ENCODE assay signal across 8 cellular contexts in the genomic region with DNA sequence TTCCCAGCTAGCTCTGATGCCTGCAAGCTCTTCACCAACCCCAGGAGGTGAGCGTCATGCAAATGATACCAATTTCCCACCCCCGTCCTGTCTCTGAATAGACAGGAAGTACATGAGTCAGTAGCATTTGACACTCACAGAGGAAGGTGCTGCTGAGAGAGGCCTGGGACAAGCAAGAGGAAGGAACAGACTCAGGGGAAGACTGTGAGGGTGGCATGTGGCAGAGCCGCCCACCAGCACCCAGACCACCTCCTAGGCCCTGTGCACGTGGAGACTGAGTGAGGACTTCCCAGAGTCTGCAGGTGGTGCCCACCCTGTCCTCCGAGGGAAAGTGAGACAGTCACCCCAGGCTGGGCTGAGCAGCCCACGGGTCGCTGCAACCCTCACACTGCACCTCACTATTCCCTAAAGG.
DNase-seq lines count a peak whose midpoint lies in the region; ATAC-seq and TF ChIP-seq lines count a peak whose summit lies in the region.

No MANE protein-coding gene starts in this region.

- ATAC-seq in CD4-positive, CD25-positive, alpha-beta regulatory T cell (ENCODE audit: low read depth in 2 of 2), result peak; percentile 80 to 85
- ATAC-seq in GM19328 (IDR thresholded peaks at IDR 0.05; ENCODE audit: unreplicated experiment), result peak; percentile 98
- ATAC-seq in HG03342 (IDR thresholded peaks at IDR 0.05; ENCODE audit: unreplicated experiment), result peak; percentile 97

- H3K27ac ChIP-seq in CD4-positive, CD25-positive, alpha-beta regulatory T cell (ENCODE audit: insufficient read depth, low read length, poor library complexity, severe bottlenecking), result peak overlapping the region; percentile 8
- no peak overlapping the region for H3K27ac ChIP-seq in neural progenitor cell

- H3K27me3 Mint-ChIP-seq in CD4-positive, CD25-positive, alpha-beta regulatory T cell, result peaks cover 8% of the 10 kb centered on the region
- H3K27me3 Mint-ChIP-seq in T-helper 2 cell treated with Interferon-gamma antibody and Interleukin-4, amounts not matched to agents 5 μg/mL and 100 μg/mL, for 36 hours (ENCODE audit: low read depth), result peaks cover 3% of the 10 kb centered on the region
- H3K27me3 Mint-ChIP-seq in neural progenitor cell (ENCODE audit: insufficient read depth, low read depth), result peaks cover 21% of the 10 kb centered on the region

- no peaks in the 10 kb centered on the region for H3F3A ChIP-seq in neural progenitor cell (ENCODE audit: low read depth)

- no peaks in the 10 kb centered on the region for H3K36me3 Mint-ChIP-seq in CD4-positive, CD25-positive, alpha-beta regulatory T cell
- H3K36me3 Mint-ChIP-seq in T-helper 2 cell treated with Interferon-gamma antibody and Interleukin-4, amounts not matched to agents 5 μg/mL and 100 μg/mL, for 36 hours (ENCODE audit: low read depth), result no peaks in the 10 kb centered on the region
- no peaks in the 10 kb centered on the region for H3K36me3 Mint-ChIP-seq in neural progenitor cell

- no peaks in the 10 kb centered on the region for H3K79me2 ChIP-seq in neural progenitor cell (ENCODE audit: low read depth)

- H3K4me2 ChIP-seq in neural progenitor cell, result no peak overlapping the region

- TF ChIP-seq CTCF in choroid plexus epithelial cell (conservative IDR thresholded peaks at IDR 0.05; ENCODE audit: low read depth, low read length) (no peak), neural progenitor cell (IDR thresholded peaks at IDR 0.05) (no peak)

- peaks cover 11% of the 10 kb centered on the region for H3K4me1 ChIP-seq in CD4-positive, CD25-positive, alpha-beta regulatory T cell (ENCODE audit: control insufficient read depth, insufficient read depth, low read length, poor library complexity, severe bottlenecking)
- H3K4me1 ChIP-seq in neural progenitor cell, result no peaks in the 10 kb centered on the region

- no peak overlapping the region for H3K4me3 Mint-ChIP-seq in CD4-positive, CD25-positive, alpha-beta regulatory T cell
- peak overlapping the region; percentile 25 for H3K4me3 Mint-ChIP-seq in T-helper 2 cell treated with Interferon-gamma antibody and Interleukin-4, amounts not matched to agents 5 μg/mL and 100 μg/mL, for 36 hours
- no peak overlapping the region for H3K4me3 Mint-ChIP-seq in neural progenitor cell

- H2AFZ ChIP-seq in neural progenitor cell (replicated peaks), result no peak overlapping the region

- no peaks in the 10 kb centered on the region for H3K27me3 ChIP-seq in CD4-positive, CD25-positive, alpha-beta regulatory T cell (ENCODE audit: control insufficient read depth, insufficient read depth, low read length)
- H3K27me3 ChIP-seq in neural progenitor cell, result no peaks in the 10 kb centered on the region

- DNase-seq in CD4-positive, CD25-positive, alpha-beta regulatory T cell, result peak in 2 of 3 donors; percentile 17 to 72
- peak; percentile 70 for DNase-seq in T-helper 2 cell treated with Interferon-gamma antibody and Interleukin-4, amounts not matched to agents 5 μg/mL and 100 μg/mL, for 36 hours (ENCODE audit: low spot score)
- peak; percentile 14 for DNase-seq in choroid plexus epithelial cell (ENCODE audit: low read depth)
- DNase-seq in stimulated activated CD4-positive, alpha-beta T cell treated with anti-CD3 and anti-CD28 coated beads, Interleukin-1b, Interleukin-23, amount 100 ng/mL, for 48 hours, result peak; percentile 71
- no peak for DNase-seq in COR-L47 (lab: John Stamatoyannopoulos, UW)
- no peak for DNase-seq in neural progenitor cell (ENCODE audit: low spot score)

- H3K9me3 ChIP-seq in CD4-positive, CD25-positive, alpha-beta regulatory T cell (ENCODE audit: control insufficient read depth in 2 of 2, low read length in 2 of 2), result no peaks in the 10 kb centered on the region
- H3K9me3 ChIP-seq in neural progenitor cell (ENCODE audit: low read depth), result no peaks in the 10 kb centered on the region

- no peak overlapping the region for H3K9ac ChIP-seq in neural progenitor cell

- H4K20me1 ChIP-seq in neural progenitor cell (ENCODE audit: low read depth), result no peaks in the 10 kb centered on the region

- peaks cover 0 to 11% (median 5%) of the 10 kb centered on the region in 7 donors for H3K9me3 Mint-ChIP-seq in CD4-positive, CD25-positive, alpha-beta regulatory T cell
- peaks cover 5% of the 10 kb centered on the region for H3K9me3 Mint-ChIP-seq in T-helper 2 cell treated with Interferon-gamma antibody and Interleukin-4, amounts not matched to agents 5 μg/mL and 100 μg/mL, for 36 hours
- peaks cover 7% of the 10 kb centered on the region for H3K9me3 Mint-ChIP-seq in neural progenitor cell

- H3K4me3 ChIP-seq in CD4-positive, CD25-positive, alpha-beta regulatory T cell (ENCODE audit: low read depth, low read length), result no peak overlapping the region
- H3K4me3 ChIP-seq in choroid plexus epithelial cell (ENCODE audit: low read depth, low read length) (no peak overlapping the region), neural progenitor cell (no peak overlapping the region)

- H3K4me1 Mint-ChIP-seq in CD4-positive, CD25-positive, alpha-beta regulatory T cell, result peaks cover 5 to 19% (median 9%) of the 10 kb centered on the region in 4 donors
- peaks cover 11% of the 10 kb centered on the region for H3K4me1 Mint-ChIP-seq in T-helper 2 cell treated with Interferon-gamma antibody and Interleukin-4, amounts not matched to agents 5 μg/mL and 100 μg/mL, for 36 hours (ENCODE audit: low read depth)
- peaks cover 22% of the 10 kb centered on the region for H3K4me1 Mint-ChIP-seq in neural progenitor cell

- H3K27ac Mint-ChIP-seq in CD4-positive, CD25-positive, alpha-beta regulatory T cell, result peak overlapping the region in 1 of 3 donors; percentile 81
- H3K27ac Mint-ChIP-seq in T-helper 2 cell treated with Interferon-gamma antibody and Interleukin-4, amounts not matched to agents 5 μg/mL and 100 μg/mL, for 36 hours, result peak overlapping the region; percentile 76
- H3K27ac Mint-ChIP-seq in neural progenitor cell, result no peak overlapping the region

- no peaks in the 10 kb centered on the region for H3K36me3 ChIP-seq in CD4-positive, CD25-positive, alpha-beta regulatory T cell (ENCODE audit: control insufficient read depth, insufficient read depth, low read length)
- H3K36me3 ChIP-seq in neural progenitor cell, result no peaks in the 10 kb centered on the region

Comparison
In these comparisons a context has a peak if more than half of its experiments do, and no peak if none do; other contexts are left out.
1. DNase-seq: peak in CD4-positive, CD25-positive, alpha-beta regulatory T cell (2 of 3), T-helper 2 cell treated with Interferon-gamma antibody and Interleukin-4, amounts not matched to agents 5 μg/mL and 100 μg/mL, for 36 hours (single experiment), choroid plexus epithelial cell (single experiment) and stimulated activated CD4-positive, alpha-beta T cell treated with anti-CD3 and anti-CD28 coated beads, Interleukin-1b, Interleukin-23, amount 100 ng/mL, for 48 hours (single experiment); none in COR-L47 (single experiment) and neural progenitor cell (single experiment).
2. Peak in every context shown above with its lines, with median percentiles within 50 percentile points of each other: ATAC-seq.